Comparison of ENCODE assay signal across 8 cellular contexts in genomic region chr3:194472290-194472920, GRCh38. TPM values are rescaled to one million over a fixed set of nuclear protein-coding genes. Genes with fewer than 3 reads are reported as not detected.
DNase-seq lines count a peak whose midpoint lies in the region; ATAC-seq and TF ChIP-seq lines count a peak whose summit lies in the region.

No MANE protein-coding gene starts in this region.

- CTCF ChIA-PET in activated B cell treated with CpG ODN at 0.5 μM for 24 hours (lab: Charles Lee): interaction anchor here (0.6 to 6.0 kb wide), 34 partner anchors 7 to 519 kb away, joined by 3 to 93 read pairs (median 3); partner anchors contain the start of gene TMEM44

- intact Hi-C loops in activated B cell treated with CpG ODN at 0.5 μM for 24 hours (cut with micrococcal nuclease): loop anchor here (1.0 kb wide), 5 partner anchors 14 to 122 kb away; no protein-coding TSS in a partner anchor
- intact Hi-C loops in heart left ventricle (cut with DNase I): loop anchor here (1.0 to 5.0 kb wide), 11 partner anchors 14 to 125 kb away; no protein-coding TSS in a partner anchor
- intact Hi-C loops in sciatic nerve (cut with DNase I): no loop called here

- H3K4me3 Mint-ChIP-seq in activated B cell treated with CpG ODN at 0.5 μM for 24 hours: no peak overlapping the region

- no peak for TF ChIP-seq POLR2A in heart left ventricle (IDR thresholded peaks at IDR 0.05)

- H3K4me1 Mint-ChIP-seq in activated B cell treated with CpG ODN at 0.5 μM for 24 hours: peaks cover 3% of the 10 kb centered on the region

- peak overlapping the region in 3 of 12 donors; percentile 5 to 22 (median 16) for H3K27ac ChIP-seq in heart left ventricle

- H3K36me3 Mint-ChIP-seq in activated B cell treated with CpG ODN at 0.5 μM for 24 hours (ENCODE audit: low read depth): no peaks in the 10 kb centered on the region

- H3K4me3 ChIP-seq in AG09309 (ENCODE audit: control insufficient read depth, low read depth, low read length) (no peak overlapping the region), heart left ventricle (no peak overlapping the region)

- no peaks in the 10 kb centered on the region for H3K36me3 ChIP-seq in heart left ventricle

- ATAC-seq in HG02884 (IDR thresholded peaks at IDR 0.05; ENCODE audit: unreplicated experiment) (peak; percentile 60), activated B cell treated with CpG ODN at 0.5 μM for 24 hours (ENCODE audit: low read depth) (peak; percentile 91), heart left ventricle (peak in 3 of 4 donors; percentile 41 to 54 (median 51)), sciatic nerve (peak; percentile 88)

- peaks cover 0 to 81% (median 54%) of the 10 kb centered on the region in 12 donors for H3K4me1 ChIP-seq in heart left ventricle

- H3K9me3 Mint-ChIP-seq in activated B cell treated with CpG ODN at 0.5 μM for 24 hours: no peaks in the 10 kb centered on the region

- no peaks in the 10 kb centered on the region for H3K27me3 Mint-ChIP-seq in activated B cell treated with CpG ODN at 0.5 μM for 24 hours

- H3K9me3 ChIP-seq in heart left ventricle: no peaks in the 10 kb centered on the region

- TF ChIP-seq CTCF in AG09309 (IDR thresholded peaks at IDR 0.05; ENCODE audit: control insufficient read depth, insufficient read depth, low read depth, low read length, missing control alignments) (peak; percentile 98), GM12872 (IDR thresholded peaks at IDR 0.05; ENCODE audit: insufficient read depth, low read depth, low read length) (peak; percentile 93), activated B cell treated with CpG ODN at 0.5 μM for 24 hours (IDR thresholded peaks at IDR 0.05) (peak; percentile 99), heart left ventricle (IDR thresholded peaks at IDR 0.05) (peak; percentile 93 to 99 (median 97))

- H3K27me3 ChIP-seq in heart left ventricle: no peaks in the 10 kb centered on the region

- WGBS in heart left ventricle, 4 donors: 72 to 82% (median 76%) methylated on average over 4 of the region's 4 CpGs

- POLR2A ChIA-PET in activated B cell treated with CpG ODN at 0.5 μM for 24 hours (lab: Charles Lee): interaction anchor here (1.0 kb wide), 1 partner anchor 122 kb away, joined by 3 read pairs; no protein-coding TSS in a partner anchor

- DNase-seq in AG09309 (ENCODE audit: low read depth): no peak
- peak; percentile 88 for DNase-seq in NCI-H2107 treated with DMSO at 0.1 percent for 48 hours (lab: John Stamatoyannopoulos, UW; ENCODE audit: unreplicated experiment)
- no peak for DNase-seq in activated B cell treated with CpG ODN at 0.5 μM for 24 hours
- DNase-seq in heart left ventricle: no peak
- no peak for DNase-seq in sciatic nerve (ENCODE audit: low spot score)
- DNase-seq in stimulated activated CD4-positive, alpha-beta T cell treated with anti-CD3 and anti-CD28 coated beads, Interleukin-12 subunit alpha, Interleukin-12 subunit beta, amount 100 ng/mL, for 4 hours: no peak

- no peak overlapping the region for H3K27ac Mint-ChIP-seq in activated B cell treated with CpG ODN at 0.5 μM for 24 hours

RNA-seq across cellular contexts. Expression of gene ATP13A3, which starts 14.4 kb away (rescaled TPM):
- total RNA-seq in activated B cell treated with CpG ODN at 0.5 μM for 24 hours (79.8 and 91.9 TPM in 2 replicates), heart left ventricle (100 to 1,000 TPM in 5 of 9 donors, 10 to 100 TPM in 4; 37.8 to 237 (median 105) TPM), sciatic nerve (124 TPM)
- 100 to 1,000 TPM in 1 of 2 donors, 10 to 100 TPM in 1; 26.6 to 117 TPM for polyA plus RNA-seq in heart left ventricle
